ENCODE assay signal across 23 cellular contexts in genomic region chr9:127683723-127684122, GRCh38. TPM values are rescaled to one million over a fixed set of nuclear protein-coding genes. Genes with fewer than 3 reads are reported as not detected.
DNase-seq lines count a peak whose midpoint lies in the region; ATAC-seq and TF ChIP-seq lines count a peak whose summit lies in the region.
"Had no signal": no experiment of that assay in that cellular context is flagged by ENCODE, and none has a peak within 500 bp of the region (broad histone marks: within the 10 kb centered on the region; RNA-seq: fewer than 3 reads in every experiment).

No MANE protein-coding gene starts in this region.

- TF ChIP-seq CTCF in AG09309 (IDR thresholded peaks at IDR 0.05; ENCODE audit: control insufficient read depth, insufficient read depth, low read depth, low read length, missing control alignments) (no peak), endothelial cell (IDR thresholded peaks at IDR 0.05; ENCODE audit: unreplicated experiment) (no peak), neural crest cell (conservative IDR thresholded peaks at IDR 0.05) (no peak), CD14-positive monocyte (IDR thresholded peaks at IDR 0.05) (no peak)

- intact Hi-C loops in CD14-positive monocyte (cut with micrococcal nuclease), result no loop called here

- H3K4me3 Mint-ChIP-seq in endothelial cell (ENCODE audit: unreplicated experiment) (peak overlapping the region; percentile 26), neural crest cell (no peak overlapping the region), CD14-positive monocyte (no peak overlapping the region)
- no peak overlapping the region for H3K4me3 Mint-ChIP-seq in activated T-cell treated with anti-CD3 and anti-CD28 coated beads, Interleukin-2, amount 50 U/mL, for 4 hours
- H3K4me3 Mint-ChIP-seq: activated CD4-positive, alpha-beta memory T cell treated with anti-CD3 and anti-CD28 coated beads for 36 hours; activated naive CD8-positive, alpha-beta T cell; activated T-cell treated with anti-CD3 and anti-CD28 coated beads, Interleukin-2, amount 50 U/mL, for 24 hours; naive B cell; stimulated activated naive B cell treated with anti-CD40 and anti-IgM and Interleukin-4, amounts not matched to agents 10 μg/mL and 1 μg/mL and 100 μg/mL, for 72 hours had no signal

- no peaks in the 10 kb centered on the region for H3K9me3 Mint-ChIP-seq in endothelial cell (ENCODE audit: unreplicated experiment)
- no peaks in the 10 kb centered on the region for H3K9me3 Mint-ChIP-seq in neural crest cell
- no peaks in the 10 kb centered on the region for H3K9me3 Mint-ChIP-seq in CD14-positive monocyte
- no peaks in the 10 kb centered on the region for H3K9me3 Mint-ChIP-seq in activated T-cell treated with anti-CD3 and anti-CD28 coated beads, Interleukin-2, amount 50 U/mL, for 4 hours
- H3K9me3 Mint-ChIP-seq: activated CD4-positive, alpha-beta memory T cell treated with anti-CD3 and anti-CD28 coated beads for 36 hours; activated T-cell treated with anti-CD3 and anti-CD28 coated beads, Interleukin-2, amount 50 U/mL, for 24 hours; naive B cell; stimulated activated naive B cell treated with anti-CD40 and anti-IgM and Interleukin-4, amounts not matched to agents 10 μg/mL and 1 μg/mL and 100 μg/mL, for 72 hours had no signal

- H3K36me3 Mint-ChIP-seq in endothelial cell (ENCODE audit: low read depth, unreplicated experiment) (peaks cover 58% of the 10 kb centered on the region), neural crest cell (ENCODE audit: low read depth) (peaks cover 2% of the 10 kb centered on the region), CD14-positive monocyte (no peaks in the 10 kb centered on the region)
- peaks cover 2% of the 10 kb centered on the region for H3K36me3 Mint-ChIP-seq in activated T-cell treated with anti-CD3 and anti-CD28 coated beads, Interleukin-2, amount 50 U/mL, for 4 hours (ENCODE audit: insufficient read depth)
- H3K36me3 Mint-ChIP-seq: naive B cell; stimulated activated naive B cell treated with anti-CD40 and anti-IgM and Interleukin-4, amounts not matched to agents 10 μg/mL and 1 μg/mL and 100 μg/mL, for 72 hours had no signal

- H3K27ac Mint-ChIP-seq in endothelial cell (ENCODE audit: unreplicated experiment) (no peak overlapping the region), neural crest cell (ENCODE audit: unreplicated experiment) (peak overlapping the region; percentile 3), CD14-positive monocyte (no peak overlapping the region)
- H3K27ac Mint-ChIP-seq: activated CD4-positive, alpha-beta memory T cell treated with anti-CD3 and anti-CD28 coated beads for 36 hours; activated naive CD8-positive, alpha-beta T cell; activated T-cell treated with anti-CD3 and anti-CD28 coated beads, Interleukin-2, amount 50 U/mL, for 24 hours; naive B cell; progenitor cell of endocrine pancreas; stimulated activated naive B cell treated with anti-CD40 and anti-IgM and Interleukin-4, amounts not matched to agents 10 μg/mL and 1 μg/mL and 100 μg/mL, for 72 hours had no signal

- H3K4me1 Mint-ChIP-seq in endothelial cell (ENCODE audit: unreplicated experiment) (peaks cover 3% of the 10 kb centered on the region), neural crest cell (no peaks in the 10 kb centered on the region), CD14-positive monocyte (no peaks in the 10 kb centered on the region)
- no peaks in the 10 kb centered on the region for H3K4me1 Mint-ChIP-seq in activated T-cell treated with anti-CD3 and anti-CD28 coated beads, Interleukin-2, amount 50 U/mL, for 4 hours (ENCODE audit: low read depth)
- H3K4me1 Mint-ChIP-seq: naive B cell had no signal

- no peak for ATAC-seq in GM21515 (IDR thresholded peaks at IDR 0.05; ENCODE audit: unreplicated experiment)
- ATAC-seq in activated T-cell treated with anti-CD3 and anti-CD28 coated beads, Interleukin-2, amount 50 U/mL, for 4 hours, result no peak
- ATAC-seq: lower lobe of right lung; stimulated activated naive B cell treated with anti-CD40 and anti-IgM and Interleukin-4, amounts not matched to agents 10 μg/mL and 1 μg/mL and 100 μg/mL, for 72 hours had no signal

- DNase-seq in AG09309 (ENCODE audit: low read depth) (peak; percentile 60), RPMI7951 (ENCODE audit: low read depth) (peak; percentile 54), endothelial cell (ENCODE audit: low spot score) (no peak), neural crest cell (ENCODE audit: low read depth, low spot score) (no peak), CD14-positive monocyte (ENCODE audit: low spot score) (no peak), NCI-H1436 treated with DMSO at 0.1 percent for 48 hours (lab: John Stamatoyannopoulos, UW) (no peak)
- no peak for DNase-seq in activated T-cell treated with anti-CD3 and anti-CD28 coated beads, Interleukin-2, amount 50 U/mL, for 4 hours
- DNase-seq: activated CD4-positive, alpha-beta memory T cell treated with anti-CD3 and anti-CD28 coated beads for 36 hours; activated T-cell treated with anti-CD3 and anti-CD28 coated beads, Interleukin-2, amount 50 U/mL, for 24 hours; lower lobe of right lung; naive B cell; NCI-H1694 treated with DMSO at 0.1 percent for 48 hours; NCI-H345; RPMI8226; stimulated activated naive B cell treated with anti-CD40 and anti-IgM and Interleukin-4, amounts not matched to agents 10 μg/mL and 1 μg/mL and 100 μg/mL, for 72 hours; upper lobe of left lung had no signal

- peaks cover 5% of the 10 kb centered on the region for H3K27me3 Mint-ChIP-seq in endothelial cell (ENCODE audit: unreplicated experiment)
- no peaks in the 10 kb centered on the region for H3K27me3 Mint-ChIP-seq in neural crest cell (ENCODE audit: low read depth)
- peaks cover 0 to 7% (median 2%) of the 10 kb centered on the region in 3 donors for H3K27me3 Mint-ChIP-seq in CD14-positive monocyte (ENCODE audit: low read depth in 3 of 3)
- H3K27me3 Mint-ChIP-seq in activated T-cell treated with anti-CD3 and anti-CD28 coated beads, Interleukin-2, amount 50 U/mL, for 4 hours (ENCODE audit: low read depth), result peaks cover 2% of the 10 kb centered on the region
- H3K27me3 Mint-ChIP-seq: activated CD4-positive, alpha-beta memory T cell treated with anti-CD3 and anti-CD28 coated beads for 36 hours; activated naive CD8-positive, alpha-beta T cell; activated T-cell treated with anti-CD3 and anti-CD28 coated beads, Interleukin-2, amount 50 U/mL, for 24 hours; progenitor cell of endocrine pancreas had no signal

- no peak overlapping the region for H3K4me3 ChIP-seq in AG09309 (ENCODE audit: control insufficient read depth, low read depth, low read length)
- H3K4me3 ChIP-seq: lower lobe of right lung, upper lobe of left lung had no signal

RNA-seq across cellular contexts. Expression of gene CFAP157, which starts 23.1 kb away (rescaled TPM):
- total RNA-seq in RPMI7951 (2014; rRNA removed; shearing (Covaris generic)), result not detected in 2 replicates
- 0.85 TPM for total RNA-seq in endothelial cell (ENCODE audit: unreplicated experiment)
- total RNA-seq in neural crest cell, result 0.16 TPM in 1 of 2 replicates, not detected in the other
- polyA plus RNA-seq in CD14-positive monocyte, result under 1 TPM; 0.06 to 0.09 TPM
- total RNA-seq in activated T-cell treated with anti-CD3 and anti-CD28 coated beads, Interleukin-2, amount 50 U/mL, for 4 hours, result not detected
- total RNA-seq: A673, Daoy, MCF 10A had no signal

RNA-seq across cellular contexts. Expression of gene PTRH1, which starts 31.7 kb away (rescaled TPM):
- 15.6 and 27.0 TPM in 2 replicates for total RNA-seq in RPMI7951 (2014; rRNA removed; shearing (Covaris generic))
- total RNA-seq in endothelial cell (ENCODE audit: unreplicated experiment), result 15.3 TPM
- total RNA-seq in neural crest cell, result 7.2 and 9.8 TPM in 2 replicates
- 10 to 100 TPM; 19.5 to 19.9 TPM for polyA plus RNA-seq in CD14-positive monocyte
- 10 to 100 TPM; 43.9 to 49.6 (median 45.6) TPM for total RNA-seq in activated T-cell treated with anti-CD3 and anti-CD28 coated beads, Interleukin-2, amount 50 U/mL, for 4 hours

RNA-seq across cellular contexts. Expression of gene TTC16, which starts 32.2 kb away (rescaled TPM):
- total RNA-seq in RPMI7951 (2014; rRNA removed; shearing (Covaris generic)), result not detected in 2 replicates
- 0.08 TPM for total RNA-seq in endothelial cell (ENCODE audit: unreplicated experiment)
- total RNA-seq in neural crest cell, result not detected in 2 replicates
- polyA plus RNA-seq in CD14-positive monocyte, result under 1 TPM in 1 of 2 donors, not detected in 1; 0.04 TPM
- under 1 TPM; 0.37 to 0.58 (median 0.57) TPM for total RNA-seq in activated T-cell treated with anti-CD3 and anti-CD28 coated beads, Interleukin-2, amount 50 U/mL, for 4 hours
- total RNA-seq: A673, cerebellum had no signal

RNA-seq across cellular contexts. Expression of gene TOR2A, which starts 51.4 kb away (rescaled TPM):
- 4.8 and 6.6 TPM in 2 replicates for total RNA-seq in RPMI7951 (2014; rRNA removed; shearing (Covaris generic))
- 29.1 TPM for total RNA-seq in endothelial cell (ENCODE audit: unreplicated experiment)
- total RNA-seq in neural crest cell, result 25.7 and 27.4 TPM in 2 replicates
- polyA plus RNA-seq in CD14-positive monocyte, result 10 to 100 TPM; 57.4 to 60.0 TPM
- total RNA-seq in activated T-cell treated with anti-CD3 and anti-CD28 coated beads, Interleukin-2, amount 50 U/mL, for 4 hours, result 10 to 100 TPM; 19.8 to 23.6 (median 20.1) TPM

Comparison
In these comparisons a context has a peak if more than half of its experiments do, and no peak if none do; other contexts are left out.
1. DNase-seq: peak in AG09309 (single experiment) and RPMI7951 (single experiment); none in endothelial cell (single experiment), neural crest cell (single experiment), CD14-positive monocyte (single experiment), activated T-cell treated with anti-CD3 and anti-CD28 coated beads, Interleukin-2, amount 50 U/mL, for 4 hours (single experiment) and NCI-H1436 treated with DMSO at 0.1 percent for 48 hours (single experiment).